ENCODE assay signal across 29 cellular contexts in genomic region chr13:31803327-31803726, GRCh38.
DNase-seq lines count a peak whose midpoint lies in the region; ATAC-seq and TF ChIP-seq lines count a peak whose summit lies in the region.
"Had no signal": no experiment of that assay in that cellular context is flagged by ENCODE, and none has a peak within 500 bp of the region (broad histone marks: within the 10 kb centered on the region; RNA-seq: fewer than 3 reads in every experiment).

No MANE protein-coding gene starts in this region.

- peak overlapping the region; percentile 93 for H3K27ac Mint-ChIP-seq in T-helper 17 cell
- no peak overlapping the region for H3K27ac Mint-ChIP-seq in CD4-positive, alpha-beta T cell
- H3K27ac Mint-ChIP-seq: activated CD8-positive, alpha-beta T cell treated with anti-CD3 and anti-CD28 coated beads, Interleukin-2, amount 10 ng/mL, durations not matched to agents 7 days and 5 days; activated naive CD8-positive, alpha-beta T cell; effector memory CD8-positive, alpha-beta T cell; HFFc6; nephron had no signal

- WGBS in gastroesophageal sphincter (ENCODE audit: low coverage in 1 of 2), 2 donors = 70 to 86% methylated on average over 1 of the region's 1 CpG

- TF ChIP-seq CTCF in neutrophil (IDR thresholded peaks at IDR 0.05) = no peak
- TF ChIP-seq CTCF in CD4-positive, alpha-beta T cell (IDR thresholded peaks at IDR 0.05) = no peak
- no peak for TF ChIP-seq CTCF in gastroesophageal sphincter (IDR thresholded peaks at IDR 0.05)

- H3K27ac ChIP-seq in neutrophil (peak overlapping the region; percentile 70), gastroesophageal sphincter (no peak overlapping the region)
- H3K27ac ChIP-seq in CD4-positive, alpha-beta T cell (ENCODE audit: low read depth, low read length) = no peak overlapping the region
- H3K27ac ChIP-seq: GM23248, heart left ventricle, ovary, tibial nerve had no signal

- TF ChIP-seq POLR2A in gastroesophageal sphincter (IDR thresholded peaks at IDR 0.05) = no peak

- H3K27me3 ChIP-seq in neutrophil = no peaks in the 10 kb centered on the region
- H3K27me3 ChIP-seq in CD4-positive, alpha-beta T cell (ENCODE audit: control insufficient read depth, insufficient read depth, low read length) = no peaks in the 10 kb centered on the region
- H3K27me3 ChIP-seq in gastroesophageal sphincter = no peaks in the 10 kb centered on the region
- H3K27me3 ChIP-seq: heart left ventricle, ovary, tibial nerve had no signal

- DNase-seq in GF-D8 (lab: John Stamatoyannopoulos, UW) (peak; percentile 79), NOMO-1 treated with DMSO at 0.1 percent for 48 hours (lab: John Stamatoyannopoulos, UW; ENCODE audit: unreplicated experiment) (peak; percentile 93), T-helper 17 cell (no peak), SHP77 (lab: John Stamatoyannopoulos, UW) (no peak)
- no peak for DNase-seq in CD4-positive, alpha-beta T cell
- DNase-seq: activated CD4-positive, CD25-positive, alpha-beta regulatory T cell treated with anti-CD3 and anti-CD28 coated beads, Interleukin-2, amount 50 U/mL, for 72 hours; activated CD8-positive, alpha-beta T cell treated with anti-CD3 and anti-CD28 coated beads, Interleukin-2, amount 10 ng/mL, durations not matched to agents 7 days and 5 days; activated effector memory CD4-positive, alpha-beta T cell treated with Interleukin-2 at 50 U/mL for 16 hours; aorta; C1 segment of cervical spinal cord; effector memory CD8-positive, alpha-beta T cell; foreskin fibroblast; GM23248; heart left ventricle; HFFc6; mucosa of descending colon; NCI-H2081; NCI-H226; ovary; stimulated activated CD4-positive, alpha-beta T cell treated with anti-CD3 and anti-CD28 coated beads, Interleukin-2, amount 100 ng/mL, for 24 hours; SW 1271 had no signal

- TF ChIP-seq EP300 in gastroesophageal sphincter (IDR thresholded peaks at IDR 0.05) = no peak

- no peaks in the 10 kb centered on the region for H3K27me3 Mint-ChIP-seq in T-helper 17 cell
- no peaks in the 10 kb centered on the region for H3K27me3 Mint-ChIP-seq in CD4-positive, alpha-beta T cell
- H3K27me3 Mint-ChIP-seq: effector memory CD8-positive, alpha-beta T cell had no signal

- H3K4me3 ChIP-seq in neutrophil (ENCODE audit: low read depth in 1 of 2, low read length in 1 of 2) = peak overlapping the region in 1 of 2 experiments; percentile 8
- H3K4me3 ChIP-seq in gastroesophageal sphincter = no peak overlapping the region
- H3K4me3 ChIP-seq: GM23248, heart left ventricle, lung, mucosa of descending colon, ovary, tibial nerve had no signal

- H3K4me3 Mint-ChIP-seq in T-helper 17 cell = peak overlapping the region; percentile 28
- H3K4me3 Mint-ChIP-seq in CD4-positive, alpha-beta T cell = no peak overlapping the region
- H3K4me3 Mint-ChIP-seq: activated CD8-positive, alpha-beta T cell treated with anti-CD3 and anti-CD28 coated beads, Interleukin-2, amount 10 ng/mL, durations not matched to agents 7 days and 5 days; activated naive CD8-positive, alpha-beta T cell; effector memory CD8-positive, alpha-beta T cell; HFFc6; nephron had no signal

- H3K36me3 Mint-ChIP-seq in T-helper 17 cell (ENCODE audit: low read depth) = no peaks in the 10 kb centered on the region
- H3K36me3 Mint-ChIP-seq in CD4-positive, alpha-beta T cell (ENCODE audit: low read depth) = no peaks in the 10 kb centered on the region
- H3K36me3 Mint-ChIP-seq: activated naive CD8-positive, alpha-beta T cell had no signal

- H3K4me1 Mint-ChIP-seq in T-helper 17 cell = peaks cover 32% of the 10 kb centered on the region
- H3K4me1 Mint-ChIP-seq in CD4-positive, alpha-beta T cell (ENCODE audit: low read depth) = peaks cover 27% of the 10 kb centered on the region
- H3K4me1 Mint-ChIP-seq: nephron had no signal

- H3K4me1 ChIP-seq in neutrophil (ENCODE audit: control insufficient read depth in 1 of 2, insufficient read depth in 1 of 2, low read depth in 1 of 2, low read length in 1 of 2) (peaks cover 55 to 73% of the 10 kb centered on the region in 2 experiments), gastroesophageal sphincter (no peaks in the 10 kb centered on the region)
- H3K4me1 ChIP-seq: tibial nerve had no signal

- ATAC-seq in T-helper 17 cell = no peak
- ATAC-seq in HG03135 (IDR thresholded peaks at IDR 0.05; ENCODE audit: unreplicated experiment) = no peak
- no peak for ATAC-seq in CD4-positive, alpha-beta T cell (ENCODE audit: poor library complexity)
- ATAC-seq in gastroesophageal sphincter = no peak
- ATAC-seq: activated CD8-positive, alpha-beta T cell treated with anti-CD3 and anti-CD28 coated beads, Interleukin-2, amount 10 ng/mL, durations not matched to agents 7 days and 5 days; effector memory CD8-positive, alpha-beta T cell; heart left ventricle; HepG2; mucosa of descending colon had no signal

- intact Hi-C loops in CD4-positive, alpha-beta T cell (cut with DNase I, micrococcal nuclease) = no loop called here

- POLR2A ChIA-PET in CD4-positive, alpha-beta T cell (lab: Charles Lee) = no interaction called here

- H3K36me3 ChIP-seq in neutrophil (no peaks in the 10 kb centered on the region), gastroesophageal sphincter (no peaks in the 10 kb centered on the region)
- H3K36me3 ChIP-seq: heart left ventricle, ovary, tibial nerve had no signal

- CTCF ChIA-PET in CD4-positive, alpha-beta T cell (lab: Charles Lee) = no interaction called here

- H3K9me3 Mint-ChIP-seq in CD4-positive, alpha-beta T cell = no peaks in the 10 kb centered on the region
- H3K9me3 Mint-ChIP-seq: HFFc6, nephron had no signal

- no peaks in the 10 kb centered on the region for H3K9me3 ChIP-seq in T-helper 17 cell (ENCODE audit: control insufficient read depth, low read length, poor library complexity, severe bottlenecking)
- H3K9me3 ChIP-seq in neutrophil = no peaks in the 10 kb centered on the region
- no peaks in the 10 kb centered on the region for H3K9me3 ChIP-seq in CD4-positive, alpha-beta T cell (ENCODE audit: control insufficient read depth, low read length)
- no peaks in the 10 kb centered on the region for H3K9me3 ChIP-seq in gastroesophageal sphincter
- H3K9me3 ChIP-seq: heart left ventricle, mucosa of descending colon, ovary, tibial nerve had no signal

Comparison
In these comparisons a context has a peak if more than half of its experiments do, and no peak if none do; other contexts are left out.
1. DNase-seq: peak in GF-D8 (single experiment) and NOMO-1 treated with DMSO at 0.1 percent for 48 hours (single experiment); none in T-helper 17 cell (0 of 3), CD4-positive, alpha-beta T cell (0 of 10) and SHP77 (0 of 2).